18 cellular contexts compared by ENCODE assay signal in genomic region chr1:223515915-223516314, GRCh38.
A peak's percentile ranks its signal among the peaks of the same experiment; 100 is the strongest.
DNase-seq lines count a peak whose midpoint lies in the region; ATAC-seq lines count a peak whose summit lies in the region.
"Had no signal": no experiment of that assay in that cellular context is flagged by ENCODE, and none has a peak within 500 bp of the region (broad histone marks: within the 10 kb centered on the region; RNA-seq: fewer than 3 reads in every experiment).

No MANE protein-coding gene starts in this region.

- H3K27ac ChIP-seq in CD4-positive, CD25-positive, alpha-beta regulatory T cell (ENCODE audit: insufficient read depth, low read length, poor library complexity, severe bottlenecking), result no peak overlapping the region
- H3K27ac ChIP-seq in effector memory CD4-positive, alpha-beta T cell (ENCODE audit: insufficient read depth, low read length, poor library complexity, severe bottlenecking), result peak overlapping the region; percentile 39
- H3K27ac ChIP-seq: BLaER1, cardiac muscle cell, neutrophil, suprapubic skin had no signal

- DNase-seq in activated CD4-positive, alpha-beta T cell treated with anti-CD3 and anti-CD28 coated beads for 36 hours, result peak; percentile 42
- no peak for DNase-seq in activated CD4-positive, alpha-beta T cell treated with anti-CD3 and anti-CD28 coated beads for 48 hours
- no peak for DNase-seq in CD4-positive, CD25-positive, alpha-beta regulatory T cell
- DNase-seq in T-cell, result no peak
- DNase-seq in effector memory CD4-positive, alpha-beta T cell, result no peak
- no peak for DNase-seq in SIG-M5 treated with dmso at 0.1 percent for 504 hours (lab: John Stamatoyannopoulos, UW; ENCODE audit: unreplicated experiment)
- DNase-seq in Right ventricle myocardium superior, result no peak
- DNase-seq: amygdala, dermis blood vessel endothelial cell, NCI-H1092 treated with DMSO at 0.1 percent for 48 hours, NCI-H2029 treated with DMSO at 0.1 percent for 48 hours, NCI-H510A, spleen had no signal

- no peaks in the 10 kb centered on the region for H3K36me3 Mint-ChIP-seq in activated CD4-positive, alpha-beta T cell treated with anti-CD3 and anti-CD28 coated beads for 36 hours (ENCODE audit: low read depth)
- peaks cover 8% of the 10 kb centered on the region for H3K36me3 Mint-ChIP-seq in CD4-positive, CD25-positive, alpha-beta regulatory T cell
- no peaks in the 10 kb centered on the region for H3K36me3 Mint-ChIP-seq in T-cell

- H3K9me3 ChIP-seq in CD4-positive, CD25-positive, alpha-beta regulatory T cell (ENCODE audit: control insufficient read depth in 2 of 2, low read length in 2 of 2), result no peaks in the 10 kb centered on the region
- no peaks in the 10 kb centered on the region for H3K9me3 ChIP-seq in effector memory CD4-positive, alpha-beta T cell (ENCODE audit: control insufficient read depth, low read length)
- H3K9me3 ChIP-seq: neutrophil, suprapubic skin had no signal

- H3K9me3 Mint-ChIP-seq in activated CD4-positive, alpha-beta T cell treated with anti-CD3 and anti-CD28 coated beads for 36 hours (ENCODE audit: low read depth), result no peaks in the 10 kb centered on the region
- H3K9me3 Mint-ChIP-seq in CD4-positive, CD25-positive, alpha-beta regulatory T cell, result peaks cover 0 to 5% (median 0%) of the 10 kb centered on the region in 7 donors
- H3K9me3 Mint-ChIP-seq in T-cell, result peaks cover 0 to 4% (median 0%) of the 10 kb centered on the region in 3 donors

- no peaks in the 10 kb centered on the region for H3K27me3 Mint-ChIP-seq in activated CD4-positive, alpha-beta T cell treated with anti-CD3 and anti-CD28 coated beads for 36 hours
- H3K27me3 Mint-ChIP-seq in CD4-positive, CD25-positive, alpha-beta regulatory T cell, result peaks cover 5% of the 10 kb centered on the region
- peaks cover 0 to 5% of the 10 kb centered on the region in 2 donors for H3K27me3 Mint-ChIP-seq in T-cell

- H3K4me1 Mint-ChIP-seq in activated CD4-positive, alpha-beta T cell treated with anti-CD3 and anti-CD28 coated beads for 36 hours, result peaks cover 37% of the 10 kb centered on the region
- H3K4me1 Mint-ChIP-seq in CD4-positive, CD25-positive, alpha-beta regulatory T cell, result peaks cover 11 to 34% (median 18%) of the 10 kb centered on the region in 4 donors
- H3K4me1 Mint-ChIP-seq in T-cell, result peaks cover 22 to 52% (median 42%) of the 10 kb centered on the region in 3 donors

- H3K27me3 ChIP-seq in CD4-positive, CD25-positive, alpha-beta regulatory T cell (ENCODE audit: control insufficient read depth, insufficient read depth, low read length), result no peaks in the 10 kb centered on the region
- H3K27me3 ChIP-seq in effector memory CD4-positive, alpha-beta T cell (replicated peaks; ENCODE audit: control insufficient read depth, insufficient read depth, low read length, poor library complexity, severe bottlenecking), result no peaks in the 10 kb centered on the region
- H3K27me3 ChIP-seq: BLaER1, cardiac muscle cell had no signal

- POLR2A ChIA-PET in activated CD4-positive, alpha-beta T cell treated with anti-CD3 and anti-CD28 coated beads for 36 hours (lab: Charles Lee), result no interaction called here
- POLR2A ChIA-PET in T-cell (lab: Charles Lee), result interaction anchor here in 1 of 2 donors (0.7 kb wide), 1 partner anchor 8 kb away, joined by 3 read pairs; no protein-coding TSS in a partner anchor

- H3K27ac Mint-ChIP-seq in activated CD4-positive, alpha-beta T cell treated with anti-CD3 and anti-CD28 coated beads for 36 hours, result peak overlapping the region; percentile 61
- peak overlapping the region; percentile 45 to 98 (median 59) for H3K27ac Mint-ChIP-seq in CD4-positive, CD25-positive, alpha-beta regulatory T cell
- peak overlapping the region; percentile 83 to 92 for H3K27ac Mint-ChIP-seq in T-cell

- no peak overlapping the region for H3K4me3 Mint-ChIP-seq in activated CD4-positive, alpha-beta T cell treated with anti-CD3 and anti-CD28 coated beads for 36 hours
- H3K4me3 Mint-ChIP-seq in CD4-positive, CD25-positive, alpha-beta regulatory T cell, result peak overlapping the region; percentile 48 to 66 (median 57)
- H3K4me3 Mint-ChIP-seq in T-cell, result peak overlapping the region in 1 of 3 donors; percentile 59

- no peaks in the 10 kb centered on the region for H3K36me3 ChIP-seq in CD4-positive, CD25-positive, alpha-beta regulatory T cell (ENCODE audit: control insufficient read depth, insufficient read depth, low read length)
- H3K36me3 ChIP-seq in effector memory CD4-positive, alpha-beta T cell (ENCODE audit: control insufficient read depth, insufficient read depth, low read length), result no peaks in the 10 kb centered on the region
- H3K36me3 ChIP-seq: BLaER1, cardiac muscle cell, neutrophil, spleen, suprapubic skin had no signal

- CTCF ChIA-PET in activated CD4-positive, alpha-beta T cell treated with anti-CD3 and anti-CD28 coated beads for 36 hours (lab: Charles Lee), result interaction anchor here (1.0 kb wide), 1 partner anchor 112 kb away, joined by 3 read pairs; no protein-coding TSS in a partner anchor
- CTCF ChIA-PET in T-cell (lab: Charles Lee), result interaction anchor here in 1 of 2 donors (1.1 kb wide), 1 partner anchor 382 kb away, joined by 3 read pairs; no protein-coding TSS in a partner anchor

- peaks cover 26% of the 10 kb centered on the region for H3K4me1 ChIP-seq in CD4-positive, CD25-positive, alpha-beta regulatory T cell (ENCODE audit: control insufficient read depth, insufficient read depth, low read length, poor library complexity, severe bottlenecking)
- peaks cover 31% of the 10 kb centered on the region for H3K4me1 ChIP-seq in effector memory CD4-positive, alpha-beta T cell (ENCODE audit: control insufficient read depth, insufficient read depth, low read length, poor library complexity, severe bottlenecking)
- H3K4me1 ChIP-seq: spleen, suprapubic skin had no signal

- ATAC-seq in activated CD4-positive, alpha-beta T cell treated with anti-CD3 and anti-CD28 coated beads for 36 hours, result peak; percentile 47
- ATAC-seq in CD4-positive, CD25-positive, alpha-beta regulatory T cell (ENCODE audit: low read depth in 2 of 2), result peak in 1 of 2 donors; percentile 8
- ATAC-seq in T-cell (replicated peaks in 1 of 4), result peak; percentile 11 to 50 (median 34)
- no peak for ATAC-seq in GM19397 (IDR thresholded peaks at IDR 0.05; ENCODE audit: unreplicated experiment)
- no peak for ATAC-seq in Right ventricle myocardium superior (ENCODE audit: poor library complexity)

- intact Hi-C loops in activated CD4-positive, alpha-beta T cell treated with anti-CD3 and anti-CD28 coated beads for 36 hours (cut with DNase I, micrococcal nuclease), result no loop called here
- intact Hi-C loops in Right ventricle myocardium superior (cut with DNase I), result no loop called here

- no peak overlapping the region for H3K4me3 ChIP-seq in CD4-positive, CD25-positive, alpha-beta regulatory T cell (ENCODE audit: low read depth, low read length)
- no peak overlapping the region for H3K4me3 ChIP-seq in effector memory CD4-positive, alpha-beta T cell (ENCODE audit: insufficient read depth, low read depth, low read length, poor library complexity, severe bottlenecking)
- H3K4me3 ChIP-seq: BLaER1, cardiac muscle cell, spleen, suprapubic skin had no signal

Comparison
In these comparisons a context has a peak if more than half of its experiments do, and no peak if none do; other contexts are left out.
1. ATAC-seq: peak in activated CD4-positive, alpha-beta T cell treated with anti-CD3 and anti-CD28 coated beads for 36 hours (single experiment) and T-cell (4 of 4); none in GM19397 (single experiment) and Right ventricle myocardium superior (single experiment).
2. Peak in every context shown above with its lines, with median percentiles within 50 percentile points of each other: H3K27ac Mint-ChIP-seq.